Comparison of ENCODE assay signal across 11 cellular contexts in the genomic region with DNA sequence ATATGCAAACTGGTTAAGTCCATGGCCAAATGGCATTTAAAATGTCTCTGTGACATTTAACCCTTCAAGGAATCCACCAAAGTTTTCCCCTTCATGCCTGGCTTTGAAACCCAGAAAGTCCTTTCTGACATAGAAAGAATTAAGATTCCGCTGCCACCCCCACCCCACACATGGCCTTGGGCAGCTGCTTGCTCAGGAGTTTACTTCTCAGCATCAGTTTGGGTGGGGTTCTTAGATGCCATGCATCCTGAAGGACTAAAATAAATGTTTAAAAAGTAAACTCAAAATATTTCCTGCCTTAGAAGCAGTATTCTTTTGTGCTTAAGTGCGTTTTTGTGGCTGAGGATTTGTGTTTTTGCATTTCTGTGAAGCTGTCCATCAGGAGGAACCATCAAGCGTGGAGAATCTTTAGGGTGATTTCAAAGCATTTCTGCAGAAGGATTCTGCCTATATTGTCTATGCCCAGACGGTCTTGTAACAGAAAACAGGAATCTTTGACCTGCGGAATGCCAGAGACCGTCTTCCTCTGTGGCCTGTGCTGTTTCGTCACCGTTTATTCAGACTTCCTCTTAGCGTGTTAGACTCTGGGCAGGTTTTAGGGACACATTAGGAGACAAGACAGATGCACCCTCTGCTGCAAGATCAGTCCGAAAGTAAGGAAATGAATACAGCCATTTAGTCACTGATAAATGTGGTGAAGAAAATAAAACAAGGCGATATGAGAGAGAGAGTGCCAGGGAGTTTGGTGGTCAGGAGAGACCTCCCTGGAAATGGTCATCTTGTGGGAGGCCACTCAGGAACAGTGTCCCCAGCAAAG. TPM values are rescaled to one million over a fixed set of nuclear protein-coding genes. Genes with fewer than 3 reads are reported as not detected.
DNase-seq lines count a peak whose midpoint lies in the region; ATAC-seq and TF ChIP-seq lines count a peak whose summit lies in the region.
"Had no signal": no experiment of that assay in that cellular context is flagged by ENCODE, and none has a peak within 500 bp of the region (broad histone marks: within the 10 kb centered on the region; RNA-seq: fewer than 3 reads in every experiment).

No MANE protein-coding gene starts in this region.

- no peak overlapping the region for H3K27ac Mint-ChIP-seq in T-helper 17 cell
- no peak overlapping the region for H3K27ac Mint-ChIP-seq in activated T-helper 17 cell treated with anti-CD3 and anti-CD28 coated beads, Interleukin-2, amount 50 U/mL, for 72 hours
- H3K27ac Mint-ChIP-seq: H9 had no signal

- H3K36me3 ChIP-seq in upper lobe of right lung: no peaks in the 10 kb centered on the region

- TF ChIP-seq CTCF in upper lobe of right lung (IDR thresholded peaks at IDR 0.05): no peak

- intact Hi-C loops in Right ventricle myocardium superior (cut with DNase I) (no loop called here), cardiac septum (cut with DNase I) (no loop called here), upper lobe of right lung (cut with DNase I) (no loop called here)

- no peak overlapping the region for H3K4me3 Mint-ChIP-seq in T-helper 17 cell
- H3K4me3 Mint-ChIP-seq in activated T-helper 17 cell treated with anti-CD3 and anti-CD28 coated beads, Interleukin-2, amount 50 U/mL, for 72 hours: no peak overlapping the region
- H3K4me3 Mint-ChIP-seq: H9 had no signal

- peaks cover 12% of the 10 kb centered on the region for H3K4me1 Mint-ChIP-seq in T-helper 17 cell
- H3K4me1 Mint-ChIP-seq in activated T-helper 17 cell treated with anti-CD3 and anti-CD28 coated beads, Interleukin-2, amount 50 U/mL, for 72 hours: peaks cover 2% of the 10 kb centered on the region

- H3K27ac ChIP-seq in upper lobe of right lung: peak overlapping the region; percentile 1

- peaks cover 55% of the 10 kb centered on the region for H3K4me1 ChIP-seq in upper lobe of right lung

- H3K27me3 ChIP-seq in upper lobe of right lung: no peaks in the 10 kb centered on the region

- no peak overlapping the region for H3K4me3 ChIP-seq in upper lobe of right lung

- no peak for DNase-seq in Right ventricle myocardium superior
- no peak for DNase-seq in cardiac septum (ENCODE audit: low spot score)
- no peak for DNase-seq in T-helper 17 cell
- DNase-seq in medulla oblongata (ENCODE audit: extremely low spot score): peak; percentile 94
- DNase-seq in upper lobe of right lung: no peak
- DNase-seq: DND-41, H9, NCI-H1694 had no signal

- H3K9me3 Mint-ChIP-seq in activated T-helper 17 cell treated with anti-CD3 and anti-CD28 coated beads, Interleukin-2, amount 50 U/mL, for 72 hours: no peaks in the 10 kb centered on the region

- no peaks in the 10 kb centered on the region for H3K36me3 Mint-ChIP-seq in T-helper 17 cell (ENCODE audit: low read depth)
- H3K36me3 Mint-ChIP-seq in activated T-helper 17 cell treated with anti-CD3 and anti-CD28 coated beads, Interleukin-2, amount 50 U/mL, for 72 hours (ENCODE audit: low read depth): peaks cover 2% of the 10 kb centered on the region

- H3K27me3 Mint-ChIP-seq in T-helper 17 cell: no peaks in the 10 kb centered on the region
- H3K27me3 Mint-ChIP-seq in activated T-helper 17 cell treated with anti-CD3 and anti-CD28 coated beads, Interleukin-2, amount 50 U/mL, for 72 hours: no peaks in the 10 kb centered on the region

- peak; percentile 30 for ATAC-seq in Right ventricle myocardium superior (ENCODE audit: poor library complexity)
- ATAC-seq in T-helper 17 cell: peak; percentile 58
- ATAC-seq in upper lobe of right lung: peak; percentile 66
- ATAC-seq in activated T-helper 17 cell treated with anti-CD3 and anti-CD28 coated beads, Interleukin-2, amount 50 U/mL, for 72 hours (replicated peaks): no peak
- ATAC-seq in HG03571 (IDR thresholded peaks at IDR 0.05; ENCODE audit: unreplicated experiment): no peak
- ATAC-seq in HG03025 (IDR thresholded peaks at IDR 0.05; ENCODE audit: low FRiP score, unreplicated experiment): no peak

- H3K9me3 ChIP-seq in T-helper 17 cell (ENCODE audit: control insufficient read depth, low read length, poor library complexity, severe bottlenecking) (no peaks in the 10 kb centered on the region), upper lobe of right lung (no peaks in the 10 kb centered on the region)

RNA-seq across cellular contexts. Expression of a gene that starts 6.2 kb away (rescaled TPM):
- total RNA-seq in Right ventricle myocardium superior (50.5 TPM), cardiac septum (49.2 TPM), T-helper 17 cell (10 to 100 TPM; 26.9 to 38.1 TPM), upper lobe of right lung (61.2 TPM)
- total RNA-seq in activated T-helper 17 cell treated with anti-CD3 and anti-CD28 coated beads, Interleukin-2, amount 50 U/mL, for 72 hours: 10 to 100 TPM; 23.3 to 27.4 TPM

Comparison
In these comparisons a context has a peak if more than half of its experiments do, and no peak if none do; other contexts are left out.
1. ATAC-seq: peak in Right ventricle myocardium superior (single experiment), T-helper 17 cell (single experiment) and upper lobe of right lung (single experiment); none in activated T-helper 17 cell treated with anti-CD3 and anti-CD28 coated beads, Interleukin-2, amount 50 U/mL, for 72 hours (single experiment), HG03571 (single experiment) and HG03025 (single experiment).